In genomic region chr6:37516920-37517405, GRCh38 we compare ENCODE assay signal across 10 cellular contexts. TPM values are rescaled to one million over a fixed set of nuclear protein-coding genes. Genes with fewer than 3 reads are reported as not detected.
DNase-seq lines count a peak whose midpoint lies in the region; TF ChIP-seq lines count a peak whose summit lies in the region.
"Had no signal": no experiment of that assay in that cellular context is flagged by ENCODE, and none has a peak within 500 bp of the region (broad histone marks: within the 10 kb centered on the region; RNA-seq: fewer than 3 reads in every experiment).

No MANE protein-coding gene starts in this region.

- peak overlapping the region; percentile 91 to 99 (median 97) for H3K27ac Mint-ChIP-seq in brain
- H3K27ac Mint-ChIP-seq in progenitor cell of endocrine pancreas: no peak overlapping the region

- no peak for TF ChIP-seq POLR2A in erythroblast (IDR thresholded peaks at IDR 0.05; ENCODE audit: low read length)

- no peaks in the 10 kb centered on the region for H3K36me3 Mint-ChIP-seq in brain
- no peaks in the 10 kb centered on the region for H3K36me3 Mint-ChIP-seq in progenitor cell of endocrine pancreas (ENCODE audit: insufficient read depth)

- H3K9me3 Mint-ChIP-seq in brain (peaks cover 0 to 11% (median 0%) of the 10 kb centered on the region in 5 experiments), progenitor cell of endocrine pancreas (ENCODE audit: low read depth) (peaks cover 5% of the 10 kb centered on the region)

- peak; percentile 46 for DNase-seq in NCI-H82 (lab: John Stamatoyannopoulos, UW)
- DNase-seq in NCI-H82 treated with DMSO at 0.1 percent for 48 hours (lab: John Stamatoyannopoulos, UW; ENCODE audit: unreplicated experiment): no peak
- peak; percentile 50 for DNase-seq in NCI-H2227 treated with DMSO at 0.1 percent for 48 hours (lab: John Stamatoyannopoulos, UW)
- DNase-seq in stimulated activated CD8-positive, alpha-beta memory T cell treated with anti-CD3 and anti-CD28 coated beads, Interleukin-4, amount 100 ng/mL, for 48 hours: peak; percentile 53
- DNase-seq in erythroblast (lab: John Stamatoyannopoulos, UW): no peak
- DNase-seq in LoVo (ENCODE audit: low spot score): no peak
- no peak for DNase-seq in progenitor cell of endocrine pancreas (ENCODE audit: low spot score, unreplicated experiment)
- DNase-seq: ACHN, occipital lobe had no signal

- H3K4me3 Mint-ChIP-seq in brain (peak overlapping the region in 3 of 5 experiments; percentile 26 to 52 (median 49)), progenitor cell of endocrine pancreas (ENCODE audit: low read depth) (no peak overlapping the region)

- peaks cover 67% of the 10 kb centered on the region for H3K4me1 Mint-ChIP-seq in brain
- peaks cover 34% of the 10 kb centered on the region for H3K4me1 Mint-ChIP-seq in progenitor cell of endocrine pancreas (ENCODE audit: low read depth)

- no peak for TF ChIP-seq CTCF in brain (conservative IDR thresholded peaks at IDR 0.05)
- TF ChIP-seq CTCF in progenitor cell of endocrine pancreas (IDR thresholded peaks at IDR 0.05; ENCODE audit: unreplicated experiment): no peak

- H3K27me3 Mint-ChIP-seq in brain (peaks cover 17% of the 10 kb centered on the region), progenitor cell of endocrine pancreas (peaks cover 42% of the 10 kb centered on the region)

RNA-seq across cellular contexts. Expression of gene CCDC167, which starts 17.3 kb away (rescaled TPM):
- 233 TPM for polyA plus RNA-seq in brain (ENCODE audit: insufficient read depth, low read depth, low replicate concordance)
- 44.1 and 44.9 TPM in 2 replicates for total RNA-seq in progenitor cell of endocrine pancreas

Comparison
In these comparisons a context has a peak if more than half of its experiments do, and no peak if none do; other contexts are left out.
1. DNase-seq: peak in NCI-H82 (single experiment), NCI-H2227 treated with DMSO at 0.1 percent for 48 hours (single experiment) and stimulated activated CD8-positive, alpha-beta memory T cell treated with anti-CD3 and anti-CD28 coated beads, Interleukin-4, amount 100 ng/mL, for 48 hours (single experiment); none in NCI-H82 treated with DMSO at 0.1 percent for 48 hours (single experiment), erythroblast (0 of 2), LoVo (single experiment) and progenitor cell of endocrine pancreas (single experiment).